16 cellular contexts compared by ENCODE assay signal in the genomic region with DNA sequence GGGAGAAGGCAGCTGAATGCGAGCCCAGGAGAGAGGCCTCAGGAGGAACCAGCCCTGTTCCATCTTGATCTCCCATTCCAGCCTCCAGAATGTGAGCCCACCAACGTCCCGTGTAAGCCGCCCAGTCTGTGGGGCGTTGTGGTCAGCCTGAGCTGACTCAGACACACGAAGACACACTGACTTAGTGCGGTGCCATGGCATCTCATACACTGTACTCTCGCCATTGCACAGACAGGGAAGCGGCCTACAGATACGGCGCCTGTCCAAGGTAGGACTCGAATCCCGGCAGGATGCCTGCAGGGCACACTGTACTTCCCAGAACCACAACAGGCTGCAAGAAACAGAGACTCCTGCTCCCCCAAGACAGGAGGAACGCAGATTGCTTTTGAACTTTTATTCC.
A peak's percentile ranks its signal among the peaks of the same experiment; 100 is the strongest.
DNase-seq lines count a peak whose midpoint lies in the region; TF ChIP-seq lines count a peak whose summit lies in the region.
"Had no signal": no experiment of that assay in that cellular context is flagged by ENCODE, and none has a peak within 500 bp of the region (broad histone marks: within the 10 kb centered on the region; RNA-seq: fewer than 3 reads in every experiment).

No MANE protein-coding gene starts in this region.

- intact Hi-C loops in CD14-positive monocyte (cut with micrococcal nuclease) = no loop called here
- intact Hi-C loops in posterior vena cava (cut with DNase I) = no loop called here

- peaks cover 2% of the 10 kb centered on the region for H3K4me1 Mint-ChIP-seq in CD14-positive monocyte

- H3K9me3 Mint-ChIP-seq in CD14-positive monocyte = peaks cover 0 to 2% (median 0%) of the 10 kb centered on the region in 7 donors

- DNase-seq in NCI-H345 (lab: John Stamatoyannopoulos, UW) (peak; percentile 15), NCI-H345 treated with DMSO at 0.1 percent for 48 hours (lab: John Stamatoyannopoulos, UW; ENCODE audit: unreplicated experiment) (no peak), CD14-positive monocyte (ENCODE audit: low spot score) (peak; percentile 19), astrocyte of the hippocampus (ENCODE audit: low read depth, low spot score) (peak; percentile 29), posterior vena cava (ENCODE audit: low spot score) (peak; percentile 48), SHP77 (lab: John Stamatoyannopoulos, UW) (no peak), mucosa of gallbladder (ENCODE audit: low spot score) (no peak), ecto neural progenitor cell (ENCODE audit: low spot score) (no peak)
- DNase-seq: IMR-90, MV-4-11, NCI-H1105 treated with DMSO at 0.1 percent for 48 hours, NCI-H2029 treated with DMSO at 0.1 percent for 48 hours, NCI-H226, NCI-H526, PC-3, RPMI8226 had no signal

- no peak for TF ChIP-seq CTCF in CD14-positive monocyte (IDR thresholded peaks at IDR 0.05)

- peaks cover 5 to 11% (median 6%) of the 10 kb centered on the region in 3 donors for H3K27me3 Mint-ChIP-seq in CD14-positive monocyte (ENCODE audit: low read depth in 3 of 3)

- H3K27ac Mint-ChIP-seq in CD14-positive monocyte = no peak overlapping the region

- no peak overlapping the region for H3K4me3 Mint-ChIP-seq in CD14-positive monocyte

- H3K36me3 Mint-ChIP-seq in CD14-positive monocyte = no peaks in the 10 kb centered on the region

Comparison
In these comparisons a context has a peak if more than half of its experiments do, and no peak if none do; other contexts are left out.
1. DNase-seq: peak in NCI-H345 (single experiment), CD14-positive monocyte (single experiment), astrocyte of the hippocampus (single experiment) and posterior vena cava (single experiment); none in NCI-H345 treated with DMSO at 0.1 percent for 48 hours (single experiment), SHP77 (0 of 2), mucosa of gallbladder (single experiment) and ecto neural progenitor cell (single experiment).